10 cellular contexts compared by ENCODE assay signal in the genomic region with DNA sequence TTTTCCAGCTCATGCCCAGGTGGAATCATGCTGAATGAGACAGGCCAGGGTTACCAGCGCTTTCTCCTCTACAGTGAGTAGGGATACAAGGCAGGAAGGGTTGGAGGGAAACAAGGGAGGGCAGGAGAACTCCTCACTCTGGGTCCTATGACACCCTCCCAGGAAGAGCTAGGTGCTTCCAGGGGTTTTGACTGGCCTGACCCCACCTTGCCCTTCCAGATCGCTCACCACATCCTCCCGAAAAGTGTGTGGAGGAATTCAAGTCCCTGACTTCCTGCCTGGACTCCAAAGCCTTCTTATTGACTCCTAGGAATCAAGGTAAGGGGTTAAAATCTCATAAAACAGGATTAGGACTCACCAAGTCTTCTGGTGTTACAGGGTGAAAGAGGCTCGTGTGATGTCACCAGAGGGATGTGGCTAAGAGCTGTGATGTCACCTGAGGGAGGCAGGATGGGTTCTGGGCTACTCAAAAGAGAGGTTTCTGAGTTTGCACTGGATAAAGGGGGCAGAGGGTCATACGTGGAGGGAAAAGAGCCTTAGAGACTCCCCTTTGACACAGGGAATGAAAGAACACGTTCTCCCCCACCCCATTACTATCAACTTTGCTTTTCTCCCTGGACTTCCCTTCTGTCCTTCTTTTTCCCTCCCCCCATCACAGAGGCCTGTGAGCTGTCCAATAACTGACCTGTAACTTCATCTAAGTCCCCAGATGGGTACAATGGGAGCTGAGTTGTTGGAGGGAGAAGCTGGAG. TPM values are rescaled to one million over a fixed set of nuclear protein-coding genes. Genes with fewer than 3 reads are reported as not detected.
DNase-seq lines count a peak whose midpoint lies in the region; ATAC-seq and TF ChIP-seq lines count a peak whose summit lies in the region.
"Had no signal": no experiment of that assay in that cellular context is flagged by ENCODE, and none has a peak within 500 bp of the region (broad histone marks: within the 10 kb centered on the region; RNA-seq: fewer than 3 reads in every experiment).

No MANE protein-coding gene starts in this region.

- peaks cover 54% of the 10 kb centered on the region for H3K79me2 ChIP-seq in smooth muscle cell (ENCODE audit: low read depth)

- H2AFZ ChIP-seq in smooth muscle cell (ENCODE audit: low read depth), result no peak overlapping the region

- intact Hi-C loops in activated T-helper 2 cell treated with anti-CD3 and anti-CD28 coated beads, Interferon-gamma antibody, Interleukin-2, Interleukin-4, amounts not matched to agents 10 μg/mL and 5 μg/mL and 100 μg/mL, durations not matched to agents 14 hours and 24 hours and 36 hours (cut with micrococcal nuclease), result loop anchor here (10.0 kb wide), 1 partner anchor 517 kb away; a partner anchor contains a TSS
- intact Hi-C loops in naive thymus-derived CD4-positive, alpha-beta T cell (cut with micrococcal nuclease), result no loop called here

- peaks cover 5 to 35% (median 20%) of the 10 kb centered on the region in 11 experiments; a peak in 14 of 22 replicates for H4K20me1 ChIP-seq in BLaER1 treated with 17β-estradiol and CSF1 and Interleukin-3, amounts not matched to agents 10 nM and 100 nM
- peaks cover 15% of the 10 kb centered on the region for H4K20me1 ChIP-seq in smooth muscle cell (ENCODE audit: low read depth)

- H3K27me3 ChIP-seq in BLaER1 treated with 17β-estradiol and CSF1 and Interleukin-3, amounts not matched to agents 10 nM and 100 nM, result no peaks in the 10 kb centered on the region
- H3K27me3 ChIP-seq in naive thymus-derived CD4-positive, alpha-beta T cell (ENCODE audit: control insufficient read depth in 2 of 2, insufficient read depth in 2 of 2, low read length in 2 of 2), result no peaks in the 10 kb centered on the region
- H3K27me3 ChIP-seq in smooth muscle cell (ENCODE audit: low read depth), result no peaks in the 10 kb centered on the region

- H3K27ac ChIP-seq in BLaER1 treated with 17β-estradiol and CSF1 and Interleukin-3, amounts not matched to agents 10 nM and 100 nM, result peak overlapping the region in 2 of 11 experiments; percentile 1 to 32; a peak in 2 of 22 replicates
- peak overlapping the region; percentile 88 for H3K27ac ChIP-seq in naive thymus-derived CD4-positive, alpha-beta T cell (ENCODE audit: low read depth, low read length)
- H3K27ac ChIP-seq in smooth muscle cell (ENCODE audit: low read depth), result no peak overlapping the region
- H3K27ac ChIP-seq: coronary artery had no signal

- CTCF ChIA-PET in naive thymus-derived CD4-positive, alpha-beta T cell (lab: Charles Lee), result interaction anchor here (0.6 to 0.7 kb wide), 2 partner anchors 132 to 1502 kb away, joined by 3 read pairs; no protein-coding TSS in a partner anchor

- peaks cover 61% of the 10 kb centered on the region for H3K36me3 Mint-ChIP-seq in activated T-helper 2 cell treated with anti-CD3 and anti-CD28 coated beads, Interferon-gamma antibody, Interleukin-2, Interleukin-4, amounts not matched to agents 10 μg/mL and 5 μg/mL and 100 μg/mL, durations not matched to agents 14 hours and 24 hours and 36 hours (ENCODE audit: low read depth)
- peaks cover 5 to 32% (median 12%) of the 10 kb centered on the region in 5 donors for H3K36me3 Mint-ChIP-seq in naive thymus-derived CD4-positive, alpha-beta T cell

- H3K4me2 ChIP-seq in BLaER1 treated with 17β-estradiol and CSF1 and Interleukin-3, amounts not matched to agents 10 nM and 100 nM, result peak overlapping the region; percentile 96 to 100 (median 99)
- no peak overlapping the region for H3K4me2 ChIP-seq in smooth muscle cell

- ATAC-seq in naive thymus-derived CD4-positive, alpha-beta T cell, result no peak
- no peak for ATAC-seq in GM19395 (IDR thresholded peaks at IDR 0.05; ENCODE audit: unreplicated experiment)

- DNase-seq in HT1080 (ENCODE audit: low read depth) (peak; percentile 24), smooth muscle cell (lab: John Stamatoyannopoulos, UW; ENCODE audit: unreplicated experiment) (no peak), NOMO-1 treated with DMSO at 0.1 percent for 48 hours (lab: John Stamatoyannopoulos, UW; ENCODE audit: unreplicated experiment) (no peak), RKO (ENCODE audit: low spot score) (no peak)
- no peak for DNase-seq in activated T-helper 2 cell treated with anti-CD3 and anti-CD28 coated beads, Interferon-gamma antibody, Interleukin-2, Interleukin-4, amounts not matched to agents 10 μg/mL and 5 μg/mL and 100 μg/mL, durations not matched to agents 14 hours and 24 hours and 36 hours (ENCODE audit: low spot score)
- DNase-seq in naive thymus-derived CD4-positive, alpha-beta T cell, result peak in 3 of 9 donors; percentile 18 to 37 (median 25)
- DNase-seq: NCI-H2081 treated with DMSO at 0.1 percent for 48 hours had no signal

- POLR2A ChIA-PET in naive thymus-derived CD4-positive, alpha-beta T cell (lab: Charles Lee), result interaction anchor here (0.5 to 1.4 kb wide), 4 partner anchors 14 to 168 kb away, joined by 3 to 7 read pairs (median 4); a partner anchor contains a TSS

- peaks cover 18% of the 10 kb centered on the region for H3F3A ChIP-seq in smooth muscle cell (ENCODE audit: low read depth)

- no peaks in the 10 kb centered on the region for H3K9me3 Mint-ChIP-seq in activated T-helper 2 cell treated with anti-CD3 and anti-CD28 coated beads, Interferon-gamma antibody, Interleukin-2, Interleukin-4, amounts not matched to agents 10 μg/mL and 5 μg/mL and 100 μg/mL, durations not matched to agents 14 hours and 24 hours and 36 hours
- no peaks in the 10 kb centered on the region for H3K9me3 Mint-ChIP-seq in naive thymus-derived CD4-positive, alpha-beta T cell

- TF ChIP-seq CTCF in smooth muscle cell (IDR thresholded peaks at IDR 0.05; ENCODE audit: borderline replicate concordance, insufficient read depth, poor library complexity, severe bottlenecking), result no peak

- H3K27me3 Mint-ChIP-seq in activated T-helper 2 cell treated with anti-CD3 and anti-CD28 coated beads, Interferon-gamma antibody, Interleukin-2, Interleukin-4, amounts not matched to agents 10 μg/mL and 5 μg/mL and 100 μg/mL, durations not matched to agents 14 hours and 24 hours and 36 hours (ENCODE audit: low read depth), result no peaks in the 10 kb centered on the region
- no peaks in the 10 kb centered on the region for H3K27me3 Mint-ChIP-seq in naive thymus-derived CD4-positive, alpha-beta T cell

- 93% methylated on average over 6 of the region's 6 CpGs for WGBS in smooth muscle cell (ENCODE audit: low lambda C conversion rate)

- H3K4me3 Mint-ChIP-seq in activated T-helper 2 cell treated with anti-CD3 and anti-CD28 coated beads, Interferon-gamma antibody, Interleukin-2, Interleukin-4, amounts not matched to agents 10 μg/mL and 5 μg/mL and 100 μg/mL, durations not matched to agents 14 hours and 24 hours and 36 hours (ENCODE audit: low read depth), result peak overlapping the region; percentile 88
- H3K4me3 Mint-ChIP-seq in naive thymus-derived CD4-positive, alpha-beta T cell, result peak overlapping the region; percentile 61 to 98 (median 85)

- peaks cover 55% of the 10 kb centered on the region for H3K4me1 Mint-ChIP-seq in activated T-helper 2 cell treated with anti-CD3 and anti-CD28 coated beads, Interferon-gamma antibody, Interleukin-2, Interleukin-4, amounts not matched to agents 10 μg/mL and 5 μg/mL and 100 μg/mL, durations not matched to agents 14 hours and 24 hours and 36 hours (ENCODE audit: low read depth)
- peaks cover 41 to 78% (median 72%) of the 10 kb centered on the region in 7 donors for H3K4me1 Mint-ChIP-seq in naive thymus-derived CD4-positive, alpha-beta T cell

- H3K27ac Mint-ChIP-seq in activated T-helper 2 cell treated with anti-CD3 and anti-CD28 coated beads, Interferon-gamma antibody, Interleukin-2, Interleukin-4, amounts not matched to agents 10 μg/mL and 5 μg/mL and 100 μg/mL, durations not matched to agents 14 hours and 24 hours and 36 hours, result peak overlapping the region; percentile 68
- peak overlapping the region; percentile 60 to 92 (median 85) for H3K27ac Mint-ChIP-seq in naive thymus-derived CD4-positive, alpha-beta T cell

- H3K9ac ChIP-seq in BLaER1 treated with 17β-estradiol and CSF1 and Interleukin-3, amounts not matched to agents 10 nM and 100 nM, result peak overlapping the region in 7 of 11 experiments; percentile 85 to 95 (median 91); a peak in 11 of 22 replicates
- H3K9ac ChIP-seq in smooth muscle cell (ENCODE audit: low read depth), result no peak overlapping the region

- peaks cover 60 to 81% (median 68%) of the 10 kb centered on the region in 10 experiments for H3K4me1 ChIP-seq in BLaER1 treated with 17β-estradiol and CSF1 and Interleukin-3, amounts not matched to agents 10 nM and 100 nM
- peaks cover 32 to 41% of the 10 kb centered on the region in 2 donors for H3K4me1 ChIP-seq in naive thymus-derived CD4-positive, alpha-beta T cell (ENCODE audit: control insufficient read depth in 2 of 2, insufficient read depth in 2 of 2, low read length in 2 of 2)
- H3K4me1 ChIP-seq in smooth muscle cell (ENCODE audit: low read depth), result peaks cover 21% of the 10 kb centered on the region

- peak overlapping the region in 5 of 10 experiments; percentile 75 to 91 (median 81); a peak in 3 of 20 replicates for H3K4me3 ChIP-seq in BLaER1 treated with 17β-estradiol and CSF1 and Interleukin-3, amounts not matched to agents 10 nM and 100 nM
- no peak overlapping the region for H3K4me3 ChIP-seq in naive thymus-derived CD4-positive, alpha-beta T cell (ENCODE audit: low read length)
- H3K4me3 ChIP-seq in smooth muscle cell, result no peak overlapping the region
- H3K4me3 ChIP-seq: coronary artery had no signal

- H3K9me3 ChIP-seq in BLaER1 treated with 17β-estradiol and CSF1 and Interleukin-3, amounts not matched to agents 10 nM and 100 nM (replicated peaks in 1 of 11), result no peaks in the 10 kb centered on the region
- H3K9me3 ChIP-seq in naive thymus-derived CD4-positive, alpha-beta T cell (ENCODE audit: control insufficient read depth in 2 of 3, low read length in 3 of 3), result no peaks in the 10 kb centered on the region
- no peaks in the 10 kb centered on the region for H3K9me3 ChIP-seq in smooth muscle cell (replicated peaks; ENCODE audit: low read depth)

- H3K36me3 ChIP-seq in BLaER1 treated with 17β-estradiol and CSF1 and Interleukin-3, amounts not matched to agents 10 nM and 100 nM, result peaks cover 18 to 53% (median 32%) of the 10 kb centered on the region in 11 experiments; a peak in 20 of 22 replicates
- H3K36me3 ChIP-seq in naive thymus-derived CD4-positive, alpha-beta T cell (ENCODE audit: control insufficient read depth in 2 of 3, insufficient read depth in 3 of 3, low read length in 3 of 3), result peaks cover 0 to 38% (median 6%) of the 10 kb centered on the region in 3 experiments
- H3K36me3 ChIP-seq in smooth muscle cell (ENCODE audit: low read depth), result no peaks in the 10 kb centered on the region

RNA-seq across cellular contexts. Expression of a gene that starts 1.9 kb away (rescaled TPM):
- total RNA-seq in HT1080 (2014; rRNA removed; shearing (Covaris generic)), result 1.8 and 2.5 TPM in 2 replicates
- 1.5 and 1.9 TPM in 2 replicates for polyA plus RNA-seq in HT1080 (2015; cell fraction: cytosol; rRNA removed)
- 2.3 and 3.1 TPM in 2 replicates for polyA plus RNA-seq in HT1080 (2015; cell fraction: nucleus; rRNA removed)
- total RNA-seq in activated T-helper 2 cell treated with anti-CD3 and anti-CD28 coated beads, Interferon-gamma antibody, Interleukin-2, Interleukin-4, amounts not matched to agents 10 μg/mL and 5 μg/mL and 100 μg/mL, durations not matched to agents 14 hours and 24 hours and 36 hours, result 2.3 and 2.4 TPM in 2 replicates
- 1 to 10 TPM in 4 of 5 experiments, under 1 TPM in 1; 0.78 to 4.3 (median 2.8) TPM for total RNA-seq in naive thymus-derived CD4-positive, alpha-beta T cell
- polyA plus RNA-seq in naive thymus-derived CD4-positive, alpha-beta T cell, result 1 to 10 TPM; 3.8 to 5.0 TPM
- 2.3 and 2.7 TPM in 2 replicates for total RNA-seq in smooth muscle cell
- 1.1 and 2.7 TPM in 2 replicates for polyA plus RNA-seq in smooth muscle cell

RNA-seq across cellular contexts. Expression of a gene that starts 3.0 kb away (rescaled TPM):
- 21.8 and 22.8 TPM in 2 replicates for total RNA-seq in HT1080 (2014; rRNA removed; shearing (Covaris generic))
- polyA plus RNA-seq in HT1080 (2015; cell fraction: cytosol; rRNA removed), result 14.4 and 15.2 TPM in 2 replicates
- polyA plus RNA-seq in HT1080 (2015; cell fraction: nucleus; rRNA removed), result 10.2 and 10.3 TPM in 2 replicates
- 18.1 and 19.3 TPM in 2 replicates for total RNA-seq in activated T-helper 2 cell treated with anti-CD3 and anti-CD28 coated beads, Interferon-gamma antibody, Interleukin-2, Interleukin-4, amounts not matched to agents 10 μg/mL and 5 μg/mL and 100 μg/mL, durations not matched to agents 14 hours and 24 hours and 36 hours
- 10 to 100 TPM; 14.0 to 32.8 (median 23.2) TPM for total RNA-seq in naive thymus-derived CD4-positive, alpha-beta T cell
- 10 to 100 TPM; 22.3 to 33.7 TPM for polyA plus RNA-seq in naive thymus-derived CD4-positive, alpha-beta T cell
- total RNA-seq in smooth muscle cell, result 7.1 and 8.9 TPM in 2 replicates
- polyA plus RNA-seq in smooth muscle cell, result 15.5 and 20.1 TPM in 2 replicates

RNA-seq across cellular contexts. Expression of a gene that starts 5.1 kb away (rescaled TPM):
- 196 and 211 TPM in 2 replicates for total RNA-seq in HT1080 (2014; rRNA removed; shearing (Covaris generic))
- polyA plus RNA-seq in HT1080 (2015; cell fraction: cytosol; rRNA removed), result 203 and 214 TPM in 2 replicates
- polyA plus RNA-seq in HT1080 (2015; cell fraction: nucleus; rRNA removed), result 441 and 448 TPM in 2 replicates
- 330 and 335 TPM in 2 replicates for total RNA-seq in activated T-helper 2 cell treated with anti-CD3 and anti-CD28 coated beads, Interferon-gamma antibody, Interleukin-2, Interleukin-4, amounts not matched to agents 10 μg/mL and 5 μg/mL and 100 μg/mL, durations not matched to agents 14 hours and 24 hours and 36 hours
- total RNA-seq in naive thymus-derived CD4-positive, alpha-beta T cell, result 100 to 1,000 TPM; 260 to 321 (median 280) TPM
- polyA plus RNA-seq in naive thymus-derived CD4-positive, alpha-beta T cell, result 10 to 100 TPM; 14.4 to 24.3 TPM
- 75.9 and 123 TPM in 2 replicates for total RNA-seq in smooth muscle cell
- 74.8 and 85.8 TPM in 2 replicates for polyA plus RNA-seq in smooth muscle cell

RNA-seq across cellular contexts. Expression of a gene that starts 7.2 kb away (rescaled TPM):
- 37.5 and 38.5 TPM in 2 replicates for total RNA-seq in HT1080 (2014; rRNA removed; shearing (Covaris generic))
- 27.2 and 34.0 TPM in 2 replicates for polyA plus RNA-seq in HT1080 (2015; cell fraction: cytosol; rRNA removed)
- polyA plus RNA-seq in HT1080 (2015; cell fraction: nucleus; rRNA removed), result 28.1 and 32.0 TPM in 2 replicates
- total RNA-seq in activated T-helper 2 cell treated with anti-CD3 and anti-CD28 coated beads, Interferon-gamma antibody, Interleukin-2, Interleukin-4, amounts not matched to agents 10 μg/mL and 5 μg/mL and 100 μg/mL, durations not matched to agents 14 hours and 24 hours and 36 hours, result 31.5 and 34.7 TPM in 2 replicates
- total RNA-seq in naive thymus-derived CD4-positive, alpha-beta T cell, result 10 to 100 TPM; 12.8 to 35.1 (median 28.9) TPM
- 10 to 100 TPM; 24.0 to 27.2 TPM for polyA plus RNA-seq in naive thymus-derived CD4-positive, alpha-beta T cell
- 12.5 and 17.2 TPM in 2 replicates for total RNA-seq in smooth muscle cell
- 19.6 and 20.1 TPM in 2 replicates for polyA plus RNA-seq in smooth muscle cell

RNA-seq across cellular contexts. Expression of a gene that starts 8.3 kb away (rescaled TPM):
- 272 and 357 TPM in 2 replicates for total RNA-seq in HT1080 (2014; rRNA removed; shearing (Covaris generic))
- 371 and 390 TPM in 2 replicates for polyA plus RNA-seq in HT1080 (2015; cell fraction: cytosol; rRNA removed)
- polyA plus RNA-seq in HT1080 (2015; cell fraction: nucleus; rRNA removed), result 224 and 255 TPM in 2 replicates
- 266 and 279 TPM in 2 replicates for total RNA-seq in activated T-helper 2 cell treated with anti-CD3 and anti-CD28 coated beads, Interferon-gamma antibody, Interleukin-2, Interleukin-4, amounts not matched to agents 10 μg/mL and 5 μg/mL and 100 μg/mL, durations not matched to agents 14 hours and 24 hours and 36 hours
- total RNA-seq in naive thymus-derived CD4-positive, alpha-beta T cell, result 100 to 1,000 TPM; 101 to 215 (median 133) TPM
- 100 to 1,000 TPM; 260 to 275 TPM for polyA plus RNA-seq in naive thymus-derived CD4-positive, alpha-beta T cell
- 228 and 313 TPM in 2 replicates for total RNA-seq in smooth muscle cell
- polyA plus RNA-seq in smooth muscle cell, result 195 and 226 TPM in 2 replicates
